Comparison of ENCODE assay signal across 17 cellular contexts in genomic region chr7:55553087-55553345, GRCh38. TPM values are rescaled to one million over a fixed set of nuclear protein-coding genes. Genes with fewer than 3 reads are reported as not detected.
DNase-seq lines count a peak whose midpoint lies in the region; TF ChIP-seq lines count a peak whose summit lies in the region.
"Had no signal": no experiment of that assay in that cellular context is flagged by ENCODE, and none has a peak within 500 bp of the region (broad histone marks: within the 10 kb centered on the region; RNA-seq: fewer than 3 reads in every experiment).

No MANE protein-coding gene starts in this region.

- no peak for TF ChIP-seq RAD21 in SK-N-SH (IDR thresholded peaks at IDR 0.05; ENCODE audit: low read length)

- no peak overlapping the region for H2AFZ ChIP-seq in GM23248
- no peak overlapping the region for H2AFZ ChIP-seq in SK-N-SH (ENCODE audit: low read depth)
- H2AFZ ChIP-seq in neuronal stem cell (ENCODE audit: low read length) = no peak overlapping the region

- no peak overlapping the region for H2BK120ac ChIP-seq in neuronal stem cell (ENCODE audit: low read depth, low read length)

- peak overlapping the region; percentile 41; the same call in 1 of the 2 replicates for H3K9ac ChIP-seq in GM23248
- no peak overlapping the region for H3K9ac ChIP-seq in SK-N-SH
- no peak overlapping the region for H3K9ac ChIP-seq in neuronal stem cell (ENCODE audit: low read depth, low read length, poor library complexity)

- H3K4ac ChIP-seq in neuronal stem cell (ENCODE audit: low read length) = no peak overlapping the region

- H2BK5ac ChIP-seq in neuronal stem cell (ENCODE audit: low read length) = no peak overlapping the region

- no peak overlapping the region for H2AK5ac ChIP-seq in neuronal stem cell (ENCODE audit: low read depth, low read length)

- H3K36me3 ChIP-seq in GM23248 (ENCODE audit: low read depth) = no peaks in the 10 kb centered on the region
- H3K36me3 ChIP-seq in SK-N-SH (replicated peaks in 1 of 2; ENCODE audit: control insufficient read depth in 1 of 2, insufficient read depth in 2 of 2, low read length in 1 of 2) = peaks cover 5 to 27% of the 10 kb centered on the region in 2 experiments
- H3K36me3 ChIP-seq in esophagus squamous epithelium = no peaks in the 10 kb centered on the region
- peaks cover 0 to 27% (median 3%) of the 10 kb centered on the region in 6 donors for H3K36me3 ChIP-seq in spleen
- peaks cover 0 to 20% of the 10 kb centered on the region in 2 donors for H3K36me3 ChIP-seq in neuronal stem cell (replicated peaks in 1 of 2; ENCODE audit: control insufficient read depth in 2 of 2, insufficient read depth in 2 of 2, low read length in 2 of 2)
- H3K36me3 ChIP-seq: cardiac muscle cell, thyroid gland had no signal

- no peaks in the 10 kb centered on the region for H3K27me3 ChIP-seq in GM23248 (replicated peaks; ENCODE audit: insufficient read depth)
- no peaks in the 10 kb centered on the region for H3K27me3 ChIP-seq in SK-N-SH (ENCODE audit: insufficient read depth)
- H3K27me3 ChIP-seq in esophagus squamous epithelium = no peaks in the 10 kb centered on the region
- no peaks in the 10 kb centered on the region for H3K27me3 ChIP-seq in spleen (replicated peaks in 1 of 7)
- H3K27me3 ChIP-seq in neuronal stem cell (ENCODE audit: control insufficient read depth in 3 of 3, insufficient read depth in 3 of 3, low read depth in 1 of 3, low read length in 3 of 3) = no peaks in the 10 kb centered on the region
- H3K27me3 ChIP-seq: cardiac muscle cell, thyroid gland had no signal

- H3K27ac ChIP-seq in GM23248 = peak overlapping the region; percentile 61
- H3K27ac ChIP-seq in SK-N-SH (ENCODE audit: low read depth in 2 of 2, low read length in 1 of 2) = peak overlapping the region in 1 of 2 experiments; percentile 64; a peak in 2 of 4 replicates
- H3K27ac ChIP-seq in esophagus squamous epithelium = peak overlapping the region in 3 of 4 donors; percentile 65 to 72 (median 68)
- H3K27ac ChIP-seq in spleen = peak overlapping the region in 5 of 8 donors; percentile 43 to 77 (median 45)
- no peak overlapping the region for H3K27ac ChIP-seq in neuronal stem cell (replicated peaks; ENCODE audit: low read length)
- H3K27ac ChIP-seq: cardiac muscle cell, SK-N-MC, thyroid gland had no signal

- H3K23ac ChIP-seq in neuronal stem cell (ENCODE audit: low read depth, low read length, poor library complexity) = no peak overlapping the region

- H3K4me1 ChIP-seq in GM23248 (ENCODE audit: insufficient read depth) (peaks cover 17% of the 10 kb centered on the region), SK-N-SH (ENCODE audit: control insufficient read depth in 1 of 2, insufficient read depth in 2 of 2, low read depth in 1 of 2, low read length in 1 of 2) (peaks cover 36 to 51% of the 10 kb centered on the region in 2 experiments), esophagus squamous epithelium (peaks cover 25 to 95% (median 31%) of the 10 kb centered on the region in 3 donors), spleen (peaks cover 35 to 100% (median 92%) of the 10 kb centered on the region in 6 donors), neuronal stem cell (ENCODE audit: control insufficient read depth in 2 of 2, insufficient read depth in 1 of 2, low read depth in 1 of 2, low read length in 2 of 2) (peaks cover 10 to 25% of the 10 kb centered on the region in 2 donors)

- H4K91ac ChIP-seq in neuronal stem cell (ENCODE audit: low read depth, low read length, poor library complexity) = no peak overlapping the region

- H3K4me2 ChIP-seq in GM23248 (ENCODE audit: unreplicated experiment) (peak overlapping the region; percentile 4), SK-N-SH (peak overlapping the region; percentile 58), neuronal stem cell (ENCODE audit: insufficient read depth, low read length, poor library complexity, severe bottlenecking) (no peak overlapping the region)

- H4K8ac ChIP-seq in neuronal stem cell (ENCODE audit: low read depth, low read length) = no peak overlapping the region

- no peak for TF ChIP-seq POLR2A in esophagus squamous epithelium (IDR thresholded peaks at IDR 0.05)
- TF ChIP-seq POLR2A in spleen (IDR thresholded peaks at IDR 0.05) = no peak

- H4K20me1 ChIP-seq in GM23248 (ENCODE audit: insufficient read depth) (peaks cover 15% of the 10 kb centered on the region), SK-N-SH (ENCODE audit: insufficient read depth) (peaks cover 100% of the 10 kb centered on the region)

- intact Hi-C loops in esophagus squamous epithelium (cut with DNase I) = no loop called here
- intact Hi-C loops in spleen (cut with DNase I; ENCODE audit: low total_unique reads) = no loop called here

- H3K4me3 ChIP-seq in GM23248 (no peak overlapping the region), SK-N-SH (ENCODE audit: low read depth in 2 of 2, low read length in 1 of 2) (no peak overlapping the region), esophagus squamous epithelium (no peak overlapping the region), spleen (no peak overlapping the region), neuronal stem cell (ENCODE audit: low read length in 2 of 2) (no peak overlapping the region)
- H3K4me3 ChIP-seq: cardiac muscle cell, SK-N-MC, thyroid gland had no signal

- CTCF ChIA-PET in SK-N-SH (lab: Yijun Ruan, JAX) = interaction anchor here (0.7 to 1.6 kb wide), 3 partner anchors 32 to 298 kb away, joined by 3 to 6 read pairs (median 3); no protein-coding TSS in a partner anchor

- peaks cover 2% of the 10 kb centered on the region for H3K79me1 ChIP-seq in neuronal stem cell (ENCODE audit: low read depth, low read length)

- H3K9me2 ChIP-seq in GM23248 (ENCODE audit: insufficient read depth) = no peaks in the 10 kb centered on the region
- H3K9me2 ChIP-seq in SK-N-SH = no peaks in the 10 kb centered on the region

- in situ Hi-C loops in GM23248 (cut with MboI) = no loop called here

- H3K9me3 ChIP-seq in GM23248 (ENCODE audit: low read depth) (no peaks in the 10 kb centered on the region), SK-N-SH (no peaks in the 10 kb centered on the region), esophagus squamous epithelium (no peaks in the 10 kb centered on the region), spleen (no peaks in the 10 kb centered on the region), neuronal stem cell (replicated peaks in 1 of 2; ENCODE audit: control insufficient read depth in 2 of 2, insufficient read depth in 1 of 2, low read depth in 1 of 2, low read length in 2 of 2) (no peaks in the 10 kb centered on the region)
- H3K9me3 ChIP-seq: thyroid gland had no signal

- H3F3A ChIP-seq in GM23248 (ENCODE audit: insufficient read depth) (peaks cover 4% of the 10 kb centered on the region; the same call in 1 of the 2 replicates), SK-N-SH (replicated peaks; ENCODE audit: insufficient read depth) (peaks cover 15% of the 10 kb centered on the region)

- H3K18ac ChIP-seq in neuronal stem cell (ENCODE audit: low read length) = no peak overlapping the region

- TF ChIP-seq CTCF in SK-N-SH (IDR thresholded peaks at IDR 0.05) (no peak), esophagus squamous epithelium (IDR thresholded peaks at IDR 0.05) (no peak), spleen (IDR thresholded peaks at IDR 0.05 in 8 of 11, conservative IDR thresholded peaks at IDR 0.05 in 3 of 11) (no peak)

- POLR2A ChIA-PET in SK-N-SH (lab: Yijun Ruan, JAX) = no interaction called here

- no peak overlapping the region for H2BK12ac ChIP-seq in neuronal stem cell (ENCODE audit: low read length)

- peaks cover 100% of the 10 kb centered on the region for H3K79me2 ChIP-seq in GM23248 (ENCODE audit: insufficient read depth)
- H3K79me2 ChIP-seq in SK-N-SH (ENCODE audit: insufficient read depth) = peaks cover 100% of the 10 kb centered on the region

- H3K14ac ChIP-seq in neuronal stem cell (ENCODE audit: low read length) = no peak overlapping the region

- DNase-seq in GM23248 = no peak
- DNase-seq in SK-N-SH = no peak
- DNase-seq in esophagus squamous epithelium (lab: John Stamatoyannopoulos, UW) = no peak
- no peak for DNase-seq in spleen
- DNase-seq in neuronal stem cell (ENCODE audit: low spot score) = no peak
- DNase-seq in SW 1271 (lab: John Stamatoyannopoulos, UW) = no peak
- DNase-seq in midbrain (lab: John Stamatoyannopoulos, UW) = no peak
- DNase-seq: activated CD4-positive, alpha-beta T cell treated with anti-CD3 and anti-CD28 coated beads, Interleukin-2, amount 50 U/mL, for 1 hour; activated naive CD8-positive, alpha-beta T cell treated with anti-CD3 and anti-CD28 coated beads for 36 hours; activated T-cell treated with anti-CD3 and anti-CD28 coated beads, Interleukin-2, amount 50 U/mL, for 1 hour; effector memory CD8-positive, alpha-beta T cell; foreskin melanocyte; NCI-H1694 treated with DMSO at 0.1 percent for 48 hours; stimulated activated CD4-positive, alpha-beta T cell treated with anti-CD3 and anti-CD28 coated beads, Interleukin-4, amount 100 ng/mL, for 4 hours had no signal

- TF ChIP-seq EP300 in SK-N-SH (IDR thresholded peaks at IDR 0.05; ENCODE audit: borderline replicate concordance in 1 of 2, low read depth in 1 of 2, low read length in 1 of 2) = no peak

- H2BK15ac ChIP-seq in neuronal stem cell (ENCODE audit: low read length) = no peak overlapping the region

TF ChIP-seq in SK-N-SH, 30 proteins besides CTCF, POLR2A, EP300 and RAD21 (continues in another document):
- TF ChIP-seq JUND (IDR thresholded peaks at IDR 0.05) (no peak), ELF1 (IDR thresholded peaks at IDR 0.05) (no peak), RFX5 (IDR thresholded peaks at IDR 0.05; ENCODE audit: low read length) (no peak), RCOR1 (IDR thresholded peaks at IDR 0.05; ENCODE audit: low read length) (no peak), TEAD4 (IDR thresholded peaks at IDR 0.05; ENCODE audit: borderline replicate concordance, insufficient read depth) (no peak), USF1 (IDR thresholded peaks at IDR 0.05; ENCODE audit: borderline replicate concordance, low read depth) (no peak)

RNA-seq across cellular contexts. Expression of gene VOPP1, which starts 19.3 kb away (rescaled TPM):
- total RNA-seq in GM23248 (2014; rRNA removed; shearing (Covaris generic)) = 86.5 and 106 TPM in 2 replicates
- polyA plus RNA-seq in GM23248 (2016; fragmentation: Nextera tagmentation; extraction: Ambion mirVana) (27.5 and 27.7 TPM in 2 replicates), SK-N-SH (2012; rRNA removed) (69.5 and 79.3 TPM in 2 replicates), spleen (100 to 1,000 TPM in 1 of 3 donors, 10 to 100 TPM in 2; 60.3 to 101 (median 65.3) TPM)
- polyA plus RNA-seq in SK-N-SH (2012; cell fraction: cytosol; rRNA removed) = 77.0 and 82.6 TPM in 2 replicates
- polyA plus RNA-seq in SK-N-SH (2012; cell fraction: nucleus; rRNA removed) = 32.4 and 38.8 TPM in 2 replicates
- total RNA-seq in esophagus squamous epithelium (10 to 100 TPM; 13.9 to 26.5 (median 19.2) TPM), spleen (100 to 1,000 TPM; 130 to 168 (median 148) TPM)
- polyA plus RNA-seq in neuronal stem cell (2013, experiment 1 of 2) = 38.1 TPM
- polyA plus RNA-seq in neuronal stem cell (2013, experiment 2 of 2) = 37.8 TPM
